In the genomic region with DNA sequence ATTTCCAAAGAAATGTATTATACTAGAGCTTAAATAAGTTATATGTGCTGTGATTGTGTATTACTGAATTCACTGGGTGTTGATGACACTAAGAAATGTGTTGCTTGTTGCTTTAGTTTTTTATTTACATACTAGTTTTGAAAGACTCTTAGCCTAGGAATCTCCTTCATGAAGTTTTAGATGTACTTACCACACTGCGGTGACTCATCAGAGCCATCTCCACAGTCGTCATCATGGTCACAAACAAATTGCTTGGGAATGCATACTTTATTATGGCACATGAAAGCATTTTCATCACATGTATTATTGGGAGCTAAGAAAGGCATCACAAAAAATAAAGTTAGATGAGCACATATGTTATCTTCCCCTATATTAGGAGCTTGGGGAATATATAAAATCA, we compare ENCODE assay signal across 18 cellular contexts.
DNase-seq lines count a peak whose midpoint lies in the region; ATAC-seq and TF ChIP-seq lines count a peak whose summit lies in the region.
"Had no signal": no experiment of that assay in that cellular context is flagged by ENCODE, and none has a peak within 500 bp of the region (broad histone marks: within the 10 kb centered on the region; RNA-seq: fewer than 3 reads in every experiment).

No MANE protein-coding gene starts in this region.

- H3K27ac ChIP-seq in testis: no peak overlapping the region
- H3K27ac ChIP-seq: heart left ventricle, pancreas, Peyer's patch had no signal

- H3K4me1 ChIP-seq in testis: no peaks in the 10 kb centered on the region
- H3K4me1 ChIP-seq: heart left ventricle, pancreas, Peyer's patch had no signal

- no peaks in the 10 kb centered on the region for H3K36me3 ChIP-seq in testis (ENCODE audit: low read depth, missing control alignments)
- H3K36me3 ChIP-seq: heart left ventricle, pancreas, Peyer's patch had no signal

- intact Hi-C loops in testis (cut with DNase I; ENCODE audit: low total_unique reads): no loop called here

- no peaks in the 10 kb centered on the region for H3K9me3 ChIP-seq in testis
- H3K9me3 ChIP-seq: heart left ventricle, pancreas, Peyer's patch had no signal

- ATAC-seq in HG02642 (IDR thresholded peaks at IDR 0.05; ENCODE audit: poor library complexity, unreplicated experiment): no peak
- ATAC-seq: heart left ventricle; pancreas; stimulated activated naive CD8-positive, alpha-beta T cell treated with anti-CD3 and anti-CD28 coated beads, Interleukin-15, amount 100 ng/mL, for 72 hours had no signal

- H3K27me3 ChIP-seq in testis: no peaks in the 10 kb centered on the region
- H3K27me3 ChIP-seq: heart left ventricle, pancreas, Peyer's patch had no signal

- WGBS in testis, 2 donors: 97 to 98% methylated on average over 2 of the region's 2 CpGs

- H3K4me3 ChIP-seq in testis: no peak overlapping the region
- H3K4me3 ChIP-seq: heart left ventricle, pancreas, Peyer's patch had no signal

- DNase-seq in EH (ENCODE audit: low read depth) (peak; percentile 33), NCI-H460 (ENCODE audit: extremely low read depth, low read depth) (peak; percentile 24), dedifferentiated amniotic fluid mesenchymal stem cell (ENCODE audit: extremely low spot score) (peak; percentile 42), myocyte (ENCODE audit: low read depth) (peak; percentile 22), testis (no peak), COLO668 (lab: John Stamatoyannopoulos, UW; ENCODE audit: unreplicated experiment) (no peak), NCI-H748 (lab: John Stamatoyannopoulos, UW; ENCODE audit: unreplicated experiment) (no peak)
- DNase-seq: activated CD4-positive, CD25-positive, alpha-beta regulatory T cell; activated naive CD4-positive, alpha-beta T cell treated with Interleukin-2 at 50 U/mL for 16 hours; CD4-positive, alpha-beta T cell; heart left ventricle; MM.1S; NCI-H1930; NCI-H526; Peyer's patch; stimulated activated naive CD8-positive, alpha-beta T cell treated with anti-CD3 and anti-CD28 coated beads, Interleukin-15, amount 100 ng/mL, for 72 hours had no signal

- TF ChIP-seq POLR2A in testis (IDR thresholded peaks at IDR 0.05): no peak

- no peak for TF ChIP-seq CTCF in testis (IDR thresholded peaks at IDR 0.05)

Comparison
In these comparisons a context has a peak if more than half of its experiments do, and no peak if none do; other contexts are left out.
1. DNase-seq: peak in EH (single experiment), NCI-H460 (single experiment), dedifferentiated amniotic fluid mesenchymal stem cell (single experiment) and myocyte (single experiment); none in testis (single experiment), COLO668 (single experiment) and NCI-H748 (single experiment).